ENCODE assay signal across 8 cellular contexts in the genomic region with DNA sequence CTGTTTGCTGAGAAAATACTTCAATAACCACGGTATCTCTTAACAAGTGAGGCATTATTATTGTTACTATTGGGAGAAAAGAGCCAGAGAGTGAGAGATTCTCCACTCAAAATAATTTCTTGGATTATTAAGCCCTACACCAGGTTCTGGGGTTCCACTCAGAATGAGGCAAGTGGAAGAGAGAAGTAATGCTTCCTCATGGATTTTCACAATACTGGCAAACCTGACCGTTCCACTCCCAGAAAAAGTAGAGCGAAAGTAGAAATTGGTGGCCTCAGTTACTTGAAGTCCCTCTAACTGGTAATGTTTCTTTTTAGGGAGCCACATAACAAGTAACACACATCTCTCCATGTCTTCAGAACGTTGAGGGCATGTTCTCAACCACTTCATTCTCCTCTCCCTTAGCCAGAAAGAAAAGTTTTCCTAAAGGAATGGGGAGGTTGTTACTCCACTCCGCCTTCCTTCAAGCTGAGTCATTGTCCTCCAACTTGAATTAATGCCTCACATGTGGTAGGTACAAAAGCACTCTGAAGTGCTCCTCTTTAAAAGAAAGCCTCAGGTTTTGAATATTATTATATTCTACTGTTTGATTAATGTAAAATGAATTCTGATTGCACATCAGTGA. TPM values are rescaled to one million over a fixed set of nuclear protein-coding genes. Genes with fewer than 3 reads are reported as not detected.
DNase-seq lines count a peak whose midpoint lies in the region; ATAC-seq, FAIRE-seq and TF ChIP-seq lines count a peak whose summit lies in the region.

No MANE protein-coding gene starts in this region.

- peak overlapping the region; percentile 88 for H3K27ac ChIP-seq in muscle layer of duodenum (ENCODE audit: low read length)

- H3K36me3 Mint-ChIP-seq in CD14-positive monocyte, result peaks cover 0 to 3% of the 10 kb centered on the region in 2 donors

- no peak overlapping the region for H3K27ac Mint-ChIP-seq in CD14-positive monocyte

- DNase-seq in GM04503 (ENCODE audit: low read depth) (peak; percentile 68), MV-4-11 (lab: John Stamatoyannopoulos, UW) (peak; percentile 29), bronchial epithelial cell (ENCODE audit: low read depth) (peak; percentile 80), CD14-positive monocyte (ENCODE audit: low spot score) (no peak), NCI-H1694 (lab: John Stamatoyannopoulos, UW) (no peak), inferior parietal cortex (ENCODE audit: extremely low spot score) (no peak)

- H3K9me3 Mint-ChIP-seq in CD14-positive monocyte, result peaks cover 0 to 1% (median 0%) of the 10 kb centered on the region in 7 donors

- H3K36me3 ChIP-seq in bronchial epithelial cell (ENCODE audit: control insufficient read depth, insufficient read depth, low read length) (no peaks in the 10 kb centered on the region), muscle layer of duodenum (ENCODE audit: control insufficient read depth in 1 of 2, insufficient read depth in 2 of 2, low read length in 2 of 2) (no peaks in the 10 kb centered on the region)

- peaks cover 20% of the 10 kb centered on the region for H3K4me1 Mint-ChIP-seq in CD14-positive monocyte

- no peak for TF ChIP-seq CTCF in bronchial epithelial cell (IDR thresholded peaks at IDR 0.05; ENCODE audit: insufficient read depth, low read length, severe bottlenecking)
- no peak for TF ChIP-seq CTCF in CD14-positive monocyte (IDR thresholded peaks at IDR 0.05)

- H3K9me3 ChIP-seq in muscle layer of duodenum (ENCODE audit: control insufficient read depth in 1 of 2, low read length in 2 of 2), result no peaks in the 10 kb centered on the region

- intact Hi-C loops in CD14-positive monocyte (cut with micrococcal nuclease), result no loop called here

- H3K4me1 ChIP-seq in muscle layer of duodenum (ENCODE audit: control insufficient read depth in 1 of 2, insufficient read depth in 2 of 2, low read length in 2 of 2), result peaks cover 0 to 27% of the 10 kb centered on the region in 2 donors

- H3K27me3 ChIP-seq in bronchial epithelial cell (ENCODE audit: control insufficient read depth, insufficient read depth, low read length), result no peaks in the 10 kb centered on the region
- no peaks in the 10 kb centered on the region for H3K27me3 ChIP-seq in muscle layer of duodenum (ENCODE audit: low read depth, low read length)

- H3K27me3 Mint-ChIP-seq in CD14-positive monocyte (ENCODE audit: low read depth in 3 of 3), result peaks cover 6 to 10% (median 7%) of the 10 kb centered on the region in 3 donors

- no peak overlapping the region for H3K4me3 Mint-ChIP-seq in CD14-positive monocyte

- no peak for FAIRE-seq in bronchial epithelial cell (lab: Jason Lieb, UNC)

- no peak for ATAC-seq in HG03439 (IDR thresholded peaks at IDR 0.05; ENCODE audit: unreplicated experiment)

- H3K4me3 ChIP-seq in bronchial epithelial cell (ENCODE audit: low read depth, low read length) (peak overlapping the region; percentile 54), muscle layer of duodenum (ENCODE audit: low read depth in 1 of 2, low read length in 2 of 2) (peak overlapping the region; percentile 68 to 76)

RNA-seq across cellular contexts. Expression of gene BAG2, which starts 1.9 kb away (rescaled TPM):
- total RNA-seq in bronchial epithelial cell, result 1.7 and 2.1 TPM in 2 replicates
- polyA plus RNA-seq in CD14-positive monocyte, result under 1 TPM; 0.09 to 0.20 TPM

RNA-seq across cellular contexts. Expression of gene RAB23, which starts 48.1 kb away (rescaled TPM):
- 26.1 and 27.7 TPM in 2 replicates for total RNA-seq in bronchial epithelial cell
- under 1 TPM; 0.25 to 0.46 TPM for polyA plus RNA-seq in CD14-positive monocyte

Comparison
In these comparisons a context has a peak if more than half of its experiments do, and no peak if none do; other contexts are left out.
1. DNase-seq: peak in GM04503 (single experiment), MV-4-11 (single experiment) and bronchial epithelial cell (single experiment); none in CD14-positive monocyte (single experiment), NCI-H1694 (single experiment) and inferior parietal cortex (single experiment).